9 cellular contexts compared by ENCODE assay signal in genomic region chr7:105006367-105007139, GRCh38. TPM values are rescaled to one million over a fixed set of nuclear protein-coding genes. Genes with fewer than 3 reads are reported as not detected.
DNase-seq lines count a peak whose midpoint lies in the region; ATAC-seq, FAIRE-seq and TF ChIP-seq lines count a peak whose summit lies in the region.
"Had no signal": no experiment of that assay in that cellular context is flagged by ENCODE, and none has a peak within 500 bp of the region (broad histone marks: within the 10 kb centered on the region; RNA-seq: fewer than 3 reads in every experiment).

No MANE protein-coding gene starts in this region.

- in situ Hi-C loops in HepG2 (cut with HindIII; ENCODE audit: extremely low pct_ligation_motif_present, low pct_unique_long_range_greater_than_20kb): no loop called here

- peak; percentile 55 for ATAC-seq in HepG2
- ATAC-seq in right lobe of liver: no peak
- no peak for ATAC-seq in memory B cell (ENCODE audit: low read depth)

- H3K27ac ChIP-seq in HepG2 (ENCODE audit: extremely low read length, insufficient read depth, low read length) (no peak overlapping the region), right lobe of liver (no peak overlapping the region), uterus (peak overlapping the region; percentile 31 to 100)

- peak overlapping the region; percentile 34 for H3K4me3 Mint-ChIP-seq in activated T-helper 2 cell treated with anti-CD3 and anti-CD28 coated beads, Interferon-gamma antibody, Interleukin-2, Interleukin-4, amounts not matched to agents 10 μg/mL and 5 μg/mL and 100 μg/mL, durations not matched to agents 14 hours and 24 hours and 36 hours (ENCODE audit: low read depth)
- H3K4me3 Mint-ChIP-seq in memory B cell: peak overlapping the region; percentile 32

- no peak for TF ChIP-seq CTCF in HepG2 (CRISPR knock-in tag; IDR thresholded peaks at IDR 0.05)
- no peak for TF ChIP-seq CTCF in right lobe of liver (IDR thresholded peaks at IDR 0.05)
- TF ChIP-seq CTCF in uterus (IDR thresholded peaks at IDR 0.05): no peak

- no peak for DNase-seq in HepG2 (ENCODE audit: low spot score)
- no peak for DNase-seq in right lobe of liver
- DNase-seq in activated T-helper 2 cell treated with anti-CD3 and anti-CD28 coated beads, Interferon-gamma antibody, Interleukin-2, Interleukin-4, amounts not matched to agents 10 μg/mL and 5 μg/mL and 100 μg/mL, durations not matched to agents 14 hours and 24 hours and 36 hours (ENCODE audit: low spot score): no peak
- no peak for DNase-seq in memory B cell (ENCODE audit: low spot score in 2 of 2)
- DNase-seq in uterus: no peak
- DNase-seq in ureter (ENCODE audit: low spot score): no peak
- DNase-seq in SHP77 (lab: John Stamatoyannopoulos, UW): no peak
- DNase-seq in NCI-H187 (lab: John Stamatoyannopoulos, UW): no peak
- DNase-seq: effector memory CD4-positive, alpha-beta T cell had no signal

- no TSS peak for BruUV-seq in HepG2 (replicated peaks; lab: Mats Ljungman, UMichigan)

- H3K4me3 ChIP-seq in HepG2 (replicated peaks in 1 of 3; ENCODE audit: insufficient read depth in 1 of 3, low read depth in 2 of 3, low read length in 3 of 3): no peak overlapping the region
- H3K4me3 ChIP-seq in right lobe of liver: no peak overlapping the region
- H3K4me3 ChIP-seq in uterus: no peak overlapping the region

- intact Hi-C loops in HepG2 (cut with micrococcal nuclease; ENCODE audit: unreplicated experiment): no loop called here
- intact Hi-C loops in right lobe of liver (cut with DNase I): no loop called here
- intact Hi-C loops in activated T-helper 2 cell treated with anti-CD3 and anti-CD28 coated beads, Interferon-gamma antibody, Interleukin-2, Interleukin-4, amounts not matched to agents 10 μg/mL and 5 μg/mL and 100 μg/mL, durations not matched to agents 14 hours and 24 hours and 36 hours (cut with micrococcal nuclease): no loop called here
- intact Hi-C loops in uterus (cut with DNase I; ENCODE audit: low total_unique reads): no loop called here

- no peaks in the 10 kb centered on the region for H3K27me3 Mint-ChIP-seq in activated T-helper 2 cell treated with anti-CD3 and anti-CD28 coated beads, Interferon-gamma antibody, Interleukin-2, Interleukin-4, amounts not matched to agents 10 μg/mL and 5 μg/mL and 100 μg/mL, durations not matched to agents 14 hours and 24 hours and 36 hours (ENCODE audit: low read depth)
- H3K27me3 Mint-ChIP-seq in memory B cell: no peaks in the 10 kb centered on the region

- TF ChIP-seq EP300 in HepG2 (IDR thresholded peaks at IDR 0.05; ENCODE audit: low read depth in 2 of 2, low read length in 2 of 2) (no peak), HepG2 (CRISPR knock-in tag; IDR thresholded peaks at IDR 0.05; ENCODE audit: borderline replicate concordance) (no peak)

- H3K9me3 ChIP-seq in HepG2 (ENCODE audit: low read length) (no peaks in the 10 kb centered on the region), right lobe of liver (no peaks in the 10 kb centered on the region), uterus (no peaks in the 10 kb centered on the region)

- TF ChIP-seq RAD21 in HepG2 (CRISPR knock-in tag; IDR thresholded peaks at IDR 0.05): no peak

- H3K36me3 ChIP-seq in HepG2 (replicated peaks in 1 of 2; ENCODE audit: control insufficient read depth in 1 of 2, insufficient read depth in 2 of 2, low read length in 2 of 2) (peaks cover 2 to 21% of the 10 kb centered on the region in 2 experiments; a peak in 3 of 5 replicates), right lobe of liver (no peaks in the 10 kb centered on the region), uterus (no peaks in the 10 kb centered on the region)

- H3K9ac ChIP-seq in HepG2 (ENCODE audit: insufficient read depth, low read depth, low read length): no peak overlapping the region

- H3K27ac Mint-ChIP-seq in activated T-helper 2 cell treated with anti-CD3 and anti-CD28 coated beads, Interferon-gamma antibody, Interleukin-2, Interleukin-4, amounts not matched to agents 10 μg/mL and 5 μg/mL and 100 μg/mL, durations not matched to agents 14 hours and 24 hours and 36 hours: peak overlapping the region; percentile 53
- H3K27ac Mint-ChIP-seq in memory B cell: peak overlapping the region; percentile 68

- H3K79me2 ChIP-seq in HepG2 (ENCODE audit: insufficient read depth, low read length): peaks cover 95% of the 10 kb centered on the region

- H2AFZ ChIP-seq in HepG2 (ENCODE audit: low read length): no peak overlapping the region

- CTCF ChIA-PET in HepG2 (lab: Yijun Ruan, JAX; ENCODE audit: low intra/inter-chr PET ratio, low total read pairs): no interaction called here

- peaks cover 75% of the 10 kb centered on the region for H3K36me3 Mint-ChIP-seq in activated T-helper 2 cell treated with anti-CD3 and anti-CD28 coated beads, Interferon-gamma antibody, Interleukin-2, Interleukin-4, amounts not matched to agents 10 μg/mL and 5 μg/mL and 100 μg/mL, durations not matched to agents 14 hours and 24 hours and 36 hours (ENCODE audit: low read depth)
- peaks cover 22% of the 10 kb centered on the region for H3K36me3 Mint-ChIP-seq in memory B cell

- H3K4me2 ChIP-seq in HepG2 (ENCODE audit: low read depth, low read length): no peak overlapping the region

- FAIRE-seq in HepG2 (lab: Jason Lieb, UNC): no peak

- WGBS in HepG2 (ENCODE audit: low lambda C conversion rate): 81% methylated on average over 5 of the region's 5 CpGs
- 58% methylated on average over 4 of the region's 5 CpGs for WGBS in right lobe of liver (ENCODE audit: insufficient coverage, low coverage, low lambda C conversion rate, missing lambda C conversion rate)

- H3K4me1 Mint-ChIP-seq in activated T-helper 2 cell treated with anti-CD3 and anti-CD28 coated beads, Interferon-gamma antibody, Interleukin-2, Interleukin-4, amounts not matched to agents 10 μg/mL and 5 μg/mL and 100 μg/mL, durations not matched to agents 14 hours and 24 hours and 36 hours (ENCODE audit: low read depth): peaks cover 72% of the 10 kb centered on the region
- peaks cover 44% of the 10 kb centered on the region for H3K4me1 Mint-ChIP-seq in memory B cell

- peaks cover 97% of the 10 kb centered on the region for H4K20me1 ChIP-seq in HepG2 (ENCODE audit: insufficient read depth, low read length)

- POLR2A ChIA-PET in HepG2 (lab: Yijun Ruan, JAX): interaction anchor here (1.0 to 1.4 kb wide), 2 partner anchors 16 kb away, joined by 3 read pairs; no protein-coding TSS in a partner anchor

- H3K27me3 ChIP-seq in HepG2 (ENCODE audit: control insufficient read depth in 1 of 2, insufficient read depth in 2 of 2, low read length in 2 of 2) (no peaks in the 10 kb centered on the region), right lobe of liver (no peaks in the 10 kb centered on the region), uterus (no peaks in the 10 kb centered on the region)

- no peak for TF ChIP-seq POLR2A in HepG2 (IDR thresholded peaks at IDR 0.05; ENCODE audit: insufficient read depth in 1 of 2, low read depth in 2 of 2, low read length in 2 of 2)
- no peak for TF ChIP-seq POLR2A in right lobe of liver (IDR thresholded peaks at IDR 0.05)
- no peak for TF ChIP-seq POLR2A in uterus (IDR thresholded peaks at IDR 0.05)

- H3K9me3 Mint-ChIP-seq in activated T-helper 2 cell treated with anti-CD3 and anti-CD28 coated beads, Interferon-gamma antibody, Interleukin-2, Interleukin-4, amounts not matched to agents 10 μg/mL and 5 μg/mL and 100 μg/mL, durations not matched to agents 14 hours and 24 hours and 36 hours: no peaks in the 10 kb centered on the region
- no peaks in the 10 kb centered on the region for H3K9me3 Mint-ChIP-seq in memory B cell

- H3K4me1 ChIP-seq in HepG2 (ENCODE audit: insufficient read depth, low read length) (peaks cover 82% of the 10 kb centered on the region), right lobe of liver (peaks cover 0 to 90% (median 19%) of the 10 kb centered on the region in 4 donors), uterus (peaks cover 0 to 13% of the 10 kb centered on the region in 2 donors)

TF ChIP-seq in HepG2, 621 proteins besides CTCF, POLR2A, EP300 and RAD21 (continues in another document):
- TF ChIP-seq BORCS8-MEF2B (CRISPR knock-in tag; IDR thresholded peaks at IDR 0.05) (no peak), ZNF879 (CRISPR knock-in tag; IDR thresholded peaks at IDR 0.05) (no peak), AGO2 (optimal IDR thresholded peaks at IDR 0.05; ENCODE audit: low read depth, low read length) (peak; percentile 31), ZNF230 (CRISPR knock-in tag; IDR thresholded peaks at IDR 0.05) (no peak), MATR3 (CRISPR knock-in tag; IDR thresholded peaks at IDR 0.05) (no peak), KLF13 (CRISPR knock-in tag; IDR thresholded peaks at IDR 0.05) (no peak)

RNA-seq across cellular contexts. Expression of gene KMT2E, which starts 7.5 kb away (rescaled TPM):
- total RNA-seq in HepG2 (2016; rRNA removed; fragmentation: Illumina TruSeq; extraction: Trizol): 24.4 and 31.3 TPM in 2 replicates
- total RNA-seq in HepG2 (2016; cell fraction: cytosol; rRNA removed; fragmentation: Illumina TruSeq; extraction: Trizol; ENCODE audit: low read depth): 33.8 and 35.5 TPM in 2 replicates
- total RNA-seq in HepG2 (2016; cell fraction: insoluble cytoplasmic fraction; rRNA removed; fragmentation: Illumina TruSeq; extraction: Trizol): 22.1 and 28.1 TPM in 2 replicates
- 22.4 and 24.0 TPM in 2 replicates for total RNA-seq in HepG2 (2016; cell fraction: membrane; rRNA removed; fragmentation: Illumina TruSeq; extraction: Trizol)
- total RNA-seq in HepG2 (2016; cell fraction: nucleus; rRNA removed; fragmentation: Illumina TruSeq; extraction: Trizol): 66.2 and 71.2 TPM in 2 replicates
- polyA plus RNA-seq in HepG2 (2011; rRNA removed): 6.3 and 7.2 TPM in 2 replicates
- polyA plus RNA-seq in HepG2 (2011; cell fraction: cytosol; rRNA removed): 4.4 and 6.3 TPM in 2 replicates
- 37.0 and 41.5 TPM in 2 replicates for polyA plus RNA-seq in HepG2 (2011; cell fraction: nucleus; rRNA removed)
- polyA plus RNA-seq in HepG2 (2012): 22.0 and 24.0 TPM in 2 replicates
- polyA plus RNA-seq in HepG2 (2016; cell fraction: cytosol; fragmentation: Illumina TruSeq; extraction: Trizol; ENCODE audit: low read depth): 0.65 and 0.67 TPM in 2 replicates
- polyA plus RNA-seq in HepG2 (2016; cell fraction: insoluble cytoplasmic fraction; fragmentation: Illumina TruSeq; extraction: Trizol; ENCODE audit: low read depth): 15.4 and 16.5 TPM in 2 replicates
- 2.3 and 2.8 TPM in 2 replicates for polyA plus RNA-seq in HepG2 (2016; cell fraction: membrane; fragmentation: Illumina TruSeq; extraction: Trizol; ENCODE audit: low read depth)
- polyA plus RNA-seq in HepG2 (2016; cell fraction: nucleus; fragmentation: Illumina TruSeq; extraction: Trizol; ENCODE audit: insufficient read depth, low read depth): 36.9 and 42.5 TPM in 2 replicates
- 34.9 and 41.2 TPM in 2 replicates for polyA minus RNA-seq in HepG2 (2011; rRNA and poly(A)+ RNA removed; ENCODE audit: low replicate concordance)
- polyA minus RNA-seq in HepG2 (2011; cell fraction: cytosol; rRNA and poly(A)+ RNA removed): 15.4 and 16.4 TPM in 2 replicates
- polyA minus RNA-seq in HepG2 (2011; cell fraction: nucleus; rRNA and poly(A)+ RNA removed): 145 and 151 TPM in 2 replicates
- 10 to 100 TPM; 21.6 to 31.6 (median 25.3) TPM for total RNA-seq in right lobe of liver
- total RNA-seq in activated T-helper 2 cell treated with anti-CD3 and anti-CD28 coated beads, Interferon-gamma antibody, Interleukin-2, Interleukin-4, amounts not matched to agents 10 μg/mL and 5 μg/mL and 100 μg/mL, durations not matched to agents 14 hours and 24 hours and 36 hours: 134 and 135 TPM in 2 replicates
- total RNA-seq in uterus: 100 to 1,000 TPM in 3 of 4 donors, 10 to 100 TPM in 1; 61.5 to 208 (median 148) TPM
- 120 TPM for total RNA-seq in ureter

Comparison
In these comparisons a context has a peak if more than half of its experiments do, and no peak if none do; other contexts are left out.
1. H3K27ac ChIP-seq: peak in uterus (2 of 2); none in HepG2 (single experiment) and right lobe of liver (0 of 3).